In genomic region chr13:41054919-41055619, GRCh38 we compare ENCODE assay signal across 9 cellular contexts. TPM values are rescaled to one million over a fixed set of nuclear protein-coding genes. Genes with fewer than 3 reads are reported as not detected.
DNase-seq lines count a peak whose midpoint lies in the region; TF ChIP-seq lines count a peak whose summit lies in the region.
"Had no signal": no experiment of that assay in that cellular context is flagged by ENCODE, and none has a peak within 500 bp of the region (broad histone marks: within the 10 kb centered on the region; RNA-seq: fewer than 3 reads in every experiment).

No MANE protein-coding gene starts in this region.

- H3K27ac Mint-ChIP-seq in osteocyte (ENCODE audit: unreplicated experiment): peak overlapping the region; percentile 38
- H3K27ac Mint-ChIP-seq: activated T-helper 2 cell treated with anti-CD3 and anti-CD28 coated beads, Interferon-gamma antibody, Interleukin-2, Interleukin-4, amounts not matched to agents 10 μg/mL and 5 μg/mL and 100 μg/mL, durations not matched to agents 14 hours and 24 hours and 36 hours had no signal

- no peaks in the 10 kb centered on the region for H3K9me3 Mint-ChIP-seq in osteocyte (ENCODE audit: unreplicated experiment)
- H3K9me3 Mint-ChIP-seq: activated T-helper 2 cell treated with anti-CD3 and anti-CD28 coated beads, Interferon-gamma antibody, Interleukin-2, Interleukin-4, amounts not matched to agents 10 μg/mL and 5 μg/mL and 100 μg/mL, durations not matched to agents 14 hours and 24 hours and 36 hours had no signal

- intact Hi-C loops in mammary epithelial cell (cut with micrococcal nuclease): loop anchor here (1.0 to 5.0 kb wide), 2 partner anchors 38 to 141 kb away; partner anchors contain the start of gene ELF1

- no peak overlapping the region for H3K4me3 Mint-ChIP-seq in osteocyte (ENCODE audit: unreplicated experiment)

- H4K20me1 ChIP-seq in DOHH2 (ENCODE audit: control insufficient read depth, insufficient read depth, low read depth, low read length) (no peaks in the 10 kb centered on the region), mammary epithelial cell (ENCODE audit: insufficient read depth, low read length) (no peaks in the 10 kb centered on the region)

- H3K36me3 ChIP-seq in DOHH2 (ENCODE audit: control insufficient read depth, low read length) (no peaks in the 10 kb centered on the region; the same call in 1 of the 2 replicates), mammary epithelial cell (ENCODE audit: insufficient read depth, low read length) (no peaks in the 10 kb centered on the region)

- peak; percentile 38 for DNase-seq in HT-29 (ENCODE audit: low spot score)
- DNase-seq in mammary epithelial cell: no peak
- DNase-seq in osteocyte (ENCODE audit: extremely low spot score, unreplicated experiment): no peak
- DNase-seq in GM03348 (ENCODE audit: low spot score): no peak
- DNase-seq in NCI-H2171 treated with DMSO at 0.1 percent for 48 hours (lab: John Stamatoyannopoulos, UW): no peak
- DNase-seq in activated CD4-positive, alpha-beta T cell treated with anti-CD3 and anti-CD28 coated beads for 48 hours: no peak
- no peak for DNase-seq in NCI-H1105 (lab: John Stamatoyannopoulos, UW)

- H3K4me3 ChIP-seq in DOHH2 (ENCODE audit: low read length) (peak overlapping the region; percentile 62), mammary epithelial cell (replicated peaks in 1 of 3; ENCODE audit: insufficient read depth in 1 of 3, low read depth in 2 of 3, low read length in 3 of 3) (no peak overlapping the region)

- H3K9me3 ChIP-seq in DOHH2 (ENCODE audit: control insufficient read depth, insufficient read depth, low read length) (no peaks in the 10 kb centered on the region), mammary epithelial cell (replicated peaks; ENCODE audit: insufficient read depth, low read length) (no peaks in the 10 kb centered on the region)

- H3K27me3 ChIP-seq in DOHH2 (ENCODE audit: control insufficient read depth, low read length) (no peaks in the 10 kb centered on the region), mammary epithelial cell (ENCODE audit: insufficient read depth, low read length) (no peaks in the 10 kb centered on the region)

- H3K27ac ChIP-seq in DOHH2 (ENCODE audit: low read depth, low read length) (peak overlapping the region; percentile 65; the same call in 1 of the 2 replicates), mammary epithelial cell (ENCODE audit: insufficient read depth, low read depth, low read length) (no peak overlapping the region)

- H3F3A ChIP-seq in DOHH2 (ENCODE audit: control insufficient read depth, insufficient read depth): 0 out of 2 replicates have a peak, but pooled peaks cover 3% of the 10 kb centered on the region

- dilution Hi-C loops in mammary epithelial cell (cut with HindIII; ENCODE audit: low sequenced_read_pairs): no loop called here

- H3K9ac ChIP-seq in mammary epithelial cell (ENCODE audit: insufficient read depth, low read length): no peak overlapping the region

- H2AFZ ChIP-seq in mammary epithelial cell (ENCODE audit: low read depth, low read length): no peak overlapping the region

- CTCF ChIA-PET in mammary epithelial cell (lab: Charles Lee; ENCODE audit: low non-redundant PET): interaction anchor here (0.5 to 0.7 kb wide), 3 partner anchors 142 to 505 kb away, joined by 3 to 6 read pairs (median 4); no protein-coding TSS in a partner anchor

- WGBS in mammary epithelial cell (ENCODE audit: low coverage, missing lambda C conversion rate): 91% methylated on average over 5 of the region's 5 CpGs

- peaks cover 84% of the 10 kb centered on the region for H3K4me1 ChIP-seq in DOHH2 (ENCODE audit: control insufficient read depth, low read length)
- peaks cover 13% of the 10 kb centered on the region for H3K4me1 ChIP-seq in mammary epithelial cell (ENCODE audit: insufficient read depth, low read length)

- BruUV-seq in mammary epithelial cell (replicated peaks; lab: Mats Ljungman, UMichigan): no TSS peak

- in situ Hi-C loops in mammary epithelial cell (cut with MboI; ENCODE audit: low sequenced_read_pairs in 2 of 2): no loop called here

- peak overlapping the region; percentile 72 for H3K4me2 ChIP-seq in DOHH2 (ENCODE audit: low read length)
- H3K4me2 ChIP-seq in mammary epithelial cell (ENCODE audit: insufficient read depth, low read depth, low read length): no peak overlapping the region

- H3K27me3 Mint-ChIP-seq in osteocyte (ENCODE audit: unreplicated experiment): no peaks in the 10 kb centered on the region

- H3K4me1 Mint-ChIP-seq in osteocyte (ENCODE audit: unreplicated experiment): peaks cover 71% of the 10 kb centered on the region

- TF ChIP-seq CTCF in DOHH2 (IDR thresholded peaks at IDR 0.05; ENCODE audit: low read depth, low read length, poor library complexity, severe bottlenecking): peak; percentile 62
- peak; percentile 31 to 44 for TF ChIP-seq CTCF in mammary epithelial cell (conservative IDR thresholded peaks at IDR 0.05 in 1 of 2, IDR thresholded peaks at IDR 0.05 in 1 of 2; ENCODE audit: extremely low read depth in 1 of 2, insufficient read depth in 1 of 2, low read depth in 1 of 2, low read length in 2 of 2)
- peak; percentile 17 for TF ChIP-seq CTCF in osteocyte (IDR thresholded peaks at IDR 0.05)

- no peaks in the 10 kb centered on the region for H3K9me2 ChIP-seq in DOHH2 (replicated peaks; ENCODE audit: control insufficient read depth, low read length)

- H3K79me2 ChIP-seq in DOHH2 (ENCODE audit: control insufficient read depth, low read length) (peaks cover 100% of the 10 kb centered on the region), mammary epithelial cell (ENCODE audit: insufficient read depth, low read length) (peaks cover 96% of the 10 kb centered on the region)

- no peaks in the 10 kb centered on the region for H3K36me3 Mint-ChIP-seq in osteocyte (ENCODE audit: unreplicated experiment)

RNA-seq across cellular contexts. Expression of gene WBP4, which starts 6.2 kb away (rescaled TPM):
- total RNA-seq in HT-29 (2014; rRNA removed; shearing (Covaris generic)): 3.7 and 5.4 TPM in 2 replicates
- 10 to 100 TPM in 1 of 2 donors, 1 to 10 TPM in 1; 5.0 to 12.4 TPM for total RNA-seq in mammary epithelial cell
- polyA plus RNA-seq in mammary epithelial cell: 5.2 TPM
- polyA minus RNA-seq in mammary epithelial cell: 0.98 TPM
- total RNA-seq in osteocyte: 6.9 TPM in 2 replicates

RNA-seq across cellular contexts. Expression of gene ELF1, which starts 36.0 kb away (rescaled TPM):
- 41.9 and 46.5 TPM in 2 replicates for total RNA-seq in HT-29 (2014; rRNA removed; shearing (Covaris generic))
- total RNA-seq in mammary epithelial cell (10 to 100 TPM; 48.0 to 66.3 TPM), osteocyte (52.6 and 56.8 TPM in 2 replicates)
- polyA plus RNA-seq in mammary epithelial cell: 32.6 TPM
- polyA minus RNA-seq in mammary epithelial cell: 51.3 TPM
